21 cellular contexts compared by ENCODE assay signal in genomic region chr7:65397730-65398142, GRCh38. TPM values are rescaled to one million over a fixed set of nuclear protein-coding genes. Genes with fewer than 3 reads are reported as not detected.
DNase-seq lines count a peak whose midpoint lies in the region; ATAC-seq and TF ChIP-seq lines count a peak whose summit lies in the region.
"Had no signal": no experiment of that assay in that cellular context is flagged by ENCODE, and none has a peak within 500 bp of the region (broad histone marks: within the 10 kb centered on the region; RNA-seq: fewer than 3 reads in every experiment).

No MANE protein-coding gene starts in this region.

- H3K9me3 ChIP-seq in PC-9 (ENCODE audit: insufficient read depth, low read depth), result peaks cover 25% of the 10 kb centered on the region

- no peak overlapping the region for H3K4me3 ChIP-seq in fibroblast of villous mesenchyme (ENCODE audit: low read depth, low read length)
- H3K4me3 ChIP-seq in PC-9, result no peak overlapping the region
- H3K4me3 ChIP-seq: K562, smooth muscle cell, tibial nerve had no signal

- no TSS peak for BruUV-seq in PC-9 (replicated peaks; lab: Mats Ljungman, UMichigan)

- H3K9me2 ChIP-seq in PC-9 (ENCODE audit: insufficient read depth), result no peaks in the 10 kb centered on the region

- no peak overlapping the region for H2AFZ ChIP-seq in PC-9
- H2AFZ ChIP-seq: parathyroid adenoma had no signal

- no peaks in the 10 kb centered on the region for H3K4me1 ChIP-seq in PC-9 (replicated peaks; ENCODE audit: insufficient read depth)
- H3K4me1 ChIP-seq: parathyroid adenoma, tibial nerve had no signal

- TF ChIP-seq CTCF in fibroblast of villous mesenchyme (IDR thresholded peaks at IDR 0.05; ENCODE audit: insufficient read depth, low read depth, low read length), result no peak
- TF ChIP-seq CTCF in PC-9 (conservative IDR thresholded peaks at IDR 0.05), result no peak

- H3F3A ChIP-seq in PC-9 (ENCODE audit: insufficient read depth, low read depth), result no peaks in the 10 kb centered on the region

- CTCF ChIA-PET in PC-9 (lab: Charles Lee), result no interaction called here

- H3K27me3 ChIP-seq in PC-9 (ENCODE audit: insufficient read depth, low read depth), result no peaks in the 10 kb centered on the region
- H3K27me3 ChIP-seq: tibial nerve had no signal

- peaks cover 37% of the 10 kb centered on the region for H3K36me3 ChIP-seq in PC-9 (ENCODE audit: low read depth)

- H3K79me2 ChIP-seq in PC-9 (ENCODE audit: low read depth), result no peaks in the 10 kb centered on the region; the same call in 1 of the 2 replicates

- peak; percentile 57; the same call in 2 of the 3 replicates for ATAC-seq in SK-N-SH treated with all-trans-retinoic acid at 6 μM for 48 hours
- ATAC-seq: K562; left colon; Panc1; stimulated activated effector memory CD8-positive, alpha-beta T cell treated with anti-CD3 and anti-CD28 coated beads, Interleukin-12 subunit alpha, Interleukin-12 subunit beta, amount 100 ng/mL, for 72 hours had no signal

- H3K4me2 ChIP-seq in PC-9, result no peak overlapping the region
- H3K4me2 ChIP-seq: smooth muscle cell had no signal

- H3K27ac ChIP-seq in PC-9, result no peak overlapping the region
- H3K27ac ChIP-seq: parathyroid adenoma, tibial nerve had no signal

- DNase-seq in SHP77 (lab: John Stamatoyannopoulos, UW), result peak; percentile 11 to 20
- no peak for DNase-seq in SHP77 treated with DMSO at 0.1 percent for 48 hours (lab: John Stamatoyannopoulos, UW)
- peak; percentile 34 for DNase-seq in fibroblast of villous mesenchyme (ENCODE audit: low read depth)
- DNase-seq in superior temporal gyrus (ENCODE audit: extremely low spot score), result peak; percentile 19
- DNase-seq in cerebellar nuclear complex (lab: John Stamatoyannopoulos, UW), result no peak
- no peak for DNase-seq in NCI-H1930 (lab: John Stamatoyannopoulos, UW)
- DNase-seq in PC-9, result no peak
- DNase-seq: activated CD4-positive, CD25-positive, alpha-beta regulatory T cell; activated effector memory CD4-positive, alpha-beta T cell treated with Interleukin-2 at 50 U/mL for 16 hours; anterior cingulate cortex; hippocampal formation; left colon; NCI-H146; NCI-H526 had no signal

- POLR2A ChIA-PET in PC-9 (lab: Charles Lee; ENCODE audit: unreplicated experiment), result no interaction called here

- H4K20me1 ChIP-seq in PC-9 (ENCODE audit: insufficient read depth), result no peaks in the 10 kb centered on the region

- intact Hi-C loops in PC-9 (cut with micrococcal nuclease; ENCODE audit: unreplicated experiment), result no loop called here

TF ChIP-seq in SK-N-SH treated with all-trans-retinoic acid at 6 μM for 48 hours, 23 proteins besides CTCF, POLR2A, EP300 and RAD21:
- TF ChIP-seq ZFP30 (CRISPR knock-in tag; IDR thresholded peaks at IDR 0.05), result no peak
- no peak for TF ChIP-seq ZC3H10 (CRISPR knock-in tag; IDR thresholded peaks at IDR 0.05)
- no peak for TF ChIP-seq CSDC2 (CRISPR knock-in tag; IDR thresholded peaks at IDR 0.05)
- TF ChIP-seq POU6F1 (CRISPR knock-in tag; IDR thresholded peaks at IDR 0.05; ENCODE audit: borderline replicate concordance, low read depth), result no peak
- TF ChIP-seq TOX (CRISPR knock-in tag; IDR thresholded peaks at IDR 0.05; ENCODE audit: borderline replicate concordance), result no peak
- TF ChIP-seq ZNF70 (CRISPR knock-in tag; IDR thresholded peaks at IDR 0.05), result no peak
- no peak for TF ChIP-seq ESRRG (CRISPR knock-in tag; IDR thresholded peaks at IDR 0.05)
- TF ChIP-seq PATZ1 (CRISPR knock-in tag; IDR thresholded peaks at IDR 0.05; ENCODE audit: borderline replicate concordance), result no peak

RNA-seq across cellular contexts. Expression of gene ZNF92, which starts 24.1 kb away (rescaled TPM):
- total RNA-seq in fibroblast of villous mesenchyme (5.8 and 9.9 TPM in 2 replicates), PC-9 (2021) (4.1 and 4.4 TPM in 2 replicates)

Comparison
In these comparisons a context has a peak if more than half of its experiments do, and no peak if none do; other contexts are left out.
1. DNase-seq: peak in SHP77 (2 of 2), fibroblast of villous mesenchyme (single experiment) and superior temporal gyrus (single experiment); none in SHP77 treated with DMSO at 0.1 percent for 48 hours (single experiment), cerebellar nuclear complex (0 of 2), NCI-H1930 (0 of 2) and PC-9 (0 of 2).